8 cellular contexts compared by ENCODE assay signal in genomic region chr19:57803265-57803593, GRCh38. TPM values are rescaled to one million over a fixed set of nuclear protein-coding genes. Genes with fewer than 3 reads are reported as not detected.
DNase-seq lines count a peak whose midpoint lies in the region; ATAC-seq and TF ChIP-seq lines count a peak whose summit lies in the region.

No MANE protein-coding gene starts in this region.

- H3K9me3 Mint-ChIP-seq in Caco-2 (ENCODE audit: unreplicated experiment), result no peaks in the 10 kb centered on the region

- peak overlapping the region; percentile 45 for H3K27ac ChIP-seq in foreskin keratinocyte
- no peak overlapping the region for H3K27ac ChIP-seq in parathyroid adenoma

- H3K4me1 ChIP-seq in Caco-2 (peaks cover 18% of the 10 kb centered on the region), foreskin keratinocyte (peaks cover 58% of the 10 kb centered on the region), parathyroid adenoma (no peaks in the 10 kb centered on the region)

- no peak overlapping the region for H2AFZ ChIP-seq in parathyroid adenoma

- DNase-seq in Caco-2, result no peak
- DNase-seq in foreskin keratinocyte, result no peak
- no peak for DNase-seq in NCI-H1048 (lab: John Stamatoyannopoulos, UW)
- no peak for DNase-seq in mucosa of gallbladder (ENCODE audit: low spot score)
- no peak for DNase-seq in amygdala (lab: John Stamatoyannopoulos, UW)

- no TSS peak for BruUV-seq in Caco-2 (replicated peaks; lab: Mats Ljungman, UMichigan)

- no peak overlapping the region for H3K4me3 ChIP-seq in Caco-2 (ENCODE audit: low read depth, low read length)
- peak overlapping the region; percentile 73 for H3K4me3 ChIP-seq in WI38 (ENCODE audit: low read depth, low read length)
- H3K4me3 ChIP-seq in parathyroid adenoma (ENCODE audit: low read depth, low read length), result peak overlapping the region; percentile 39

- no peaks in the 10 kb centered on the region for H3K27me3 Mint-ChIP-seq in Caco-2 (ENCODE audit: insufficient read depth, unreplicated experiment)

- H3K4me1 Mint-ChIP-seq in Caco-2 (ENCODE audit: low read depth, unreplicated experiment), result peaks cover 19% of the 10 kb centered on the region

- ATAC-seq in foreskin keratinocyte (no peak), HG02885 (IDR thresholded peaks at IDR 0.05; ENCODE audit: poor library complexity, unreplicated experiment) (no peak)

- peak overlapping the region; percentile 66 for H3K4me3 Mint-ChIP-seq in Caco-2 (ENCODE audit: unreplicated experiment)

- POLR2A ChIA-PET in Caco-2 (lab: Charles Lee), result no interaction called here

- TF ChIP-seq CTCF in Caco-2 (IDR thresholded peaks at IDR 0.05; ENCODE audit: insufficient read depth in 1 of 2, low read depth in 1 of 2, low read length in 1 of 2, severe bottlenecking in 1 of 2, unreplicated experiment in 1 of 2), result no peak
- no peak for TF ChIP-seq CTCF in WI38 (IDR thresholded peaks at IDR 0.05; ENCODE audit: low read depth, low read length)
- no peak for TF ChIP-seq CTCF in foreskin keratinocyte (conservative IDR thresholded peaks at IDR 0.05)
- TF ChIP-seq CTCF in parathyroid adenoma (IDR thresholded peaks at IDR 0.05), result no peak

- CTCF ChIA-PET in Caco-2 (lab: Charles Lee), result no interaction called here

- peak overlapping the region; percentile 85 for H3K27ac Mint-ChIP-seq in Caco-2 (ENCODE audit: unreplicated experiment)

- no peaks in the 10 kb centered on the region for H3K9me3 ChIP-seq in Caco-2
- no peaks in the 10 kb centered on the region for H3K9me3 ChIP-seq in parathyroid adenoma (ENCODE audit: control insufficient read depth, low read length)

- H3K9ac ChIP-seq in parathyroid adenoma, result no peak overlapping the region

- peak overlapping the region; percentile 18 for H3K4me2 ChIP-seq in parathyroid adenoma (ENCODE audit: low read length)

- H3K27me3 ChIP-seq in Caco-2 (replicated peaks; ENCODE audit: control insufficient read depth, insufficient read depth, low read length) (no peaks in the 10 kb centered on the region), foreskin keratinocyte (no peaks in the 10 kb centered on the region), parathyroid adenoma (ENCODE audit: control insufficient read depth, insufficient read depth, low read length) (no peaks in the 10 kb centered on the region)

- peaks cover 79% of the 10 kb centered on the region for H3K36me3 Mint-ChIP-seq in Caco-2 (ENCODE audit: insufficient read depth, unreplicated experiment)

- peaks cover 25% of the 10 kb centered on the region for H3K79me2 ChIP-seq in parathyroid adenoma

- intact Hi-C loops in Caco-2 (cut with micrococcal nuclease; ENCODE audit: unreplicated experiment), result no loop called here

- peaks cover 1% of the 10 kb centered on the region; the same call in 1 of the 2 replicates for H3K36me3 ChIP-seq in Caco-2 (ENCODE audit: control insufficient read depth, insufficient read depth, low read length)
- H3K36me3 ChIP-seq in parathyroid adenoma (ENCODE audit: control insufficient read depth, insufficient read depth, low read length), result no peaks in the 10 kb centered on the region

RNA-seq across cellular contexts. Expression of gene ZNF552, which starts 11.5 kb away (rescaled TPM):
- total RNA-seq in Caco-2 (2022), result 38.6 and 48.2 TPM in 2 replicates
- 8.3 and 8.6 TPM in 2 replicates for total RNA-seq in foreskin keratinocyte
- polyA plus RNA-seq in foreskin keratinocyte, result 4.3 and 5.6 TPM in 2 replicates
- total RNA-seq in mucosa of gallbladder, result 47.0 TPM

RNA-seq across cellular contexts. Expression of gene ZNF587B, which starts 26.9 kb away (rescaled TPM):
- total RNA-seq in Caco-2 (2022), result 32.5 and 35.4 TPM in 2 replicates
- 22.4 and 26.0 TPM in 2 replicates for total RNA-seq in foreskin keratinocyte
- polyA plus RNA-seq in foreskin keratinocyte, result 3.9 and 4.4 TPM in 2 replicates
- total RNA-seq in mucosa of gallbladder, result 15.9 TPM

RNA-seq across cellular contexts. Expression of gene ZNF586, which starts 33.8 kb away (rescaled TPM):
- total RNA-seq in Caco-2 (2022) (6.2 and 9.1 TPM in 2 replicates), foreskin keratinocyte (10.7 and 10.9 TPM in 2 replicates), mucosa of gallbladder (20.2 TPM)
- polyA plus RNA-seq in foreskin keratinocyte, result 3.8 and 5.6 TPM in 2 replicates

RNA-seq across cellular contexts. Expression of gene ZNF587, which starts 46.4 kb away (rescaled TPM):
- 70.5 and 78.0 TPM in 2 replicates for total RNA-seq in Caco-2 (2022)
- total RNA-seq in foreskin keratinocyte, result 19.4 and 20.2 TPM in 2 replicates
- 2.2 and 2.5 TPM in 2 replicates for polyA plus RNA-seq in foreskin keratinocyte
- 60.0 TPM for total RNA-seq in mucosa of gallbladder

RNA-seq across cellular contexts. Expression of gene ZNF776, which starts 56.6 kb away (rescaled TPM):
- total RNA-seq in Caco-2 (2022) (15.6 and 16.0 TPM in 2 replicates), foreskin keratinocyte (7.0 and 8.5 TPM in 2 replicates), mucosa of gallbladder (21.6 TPM)
- 2.2 and 3.0 TPM in 2 replicates for polyA plus RNA-seq in foreskin keratinocyte
